ENCODE assay signal across 23 cellular contexts in the genomic region with DNA sequence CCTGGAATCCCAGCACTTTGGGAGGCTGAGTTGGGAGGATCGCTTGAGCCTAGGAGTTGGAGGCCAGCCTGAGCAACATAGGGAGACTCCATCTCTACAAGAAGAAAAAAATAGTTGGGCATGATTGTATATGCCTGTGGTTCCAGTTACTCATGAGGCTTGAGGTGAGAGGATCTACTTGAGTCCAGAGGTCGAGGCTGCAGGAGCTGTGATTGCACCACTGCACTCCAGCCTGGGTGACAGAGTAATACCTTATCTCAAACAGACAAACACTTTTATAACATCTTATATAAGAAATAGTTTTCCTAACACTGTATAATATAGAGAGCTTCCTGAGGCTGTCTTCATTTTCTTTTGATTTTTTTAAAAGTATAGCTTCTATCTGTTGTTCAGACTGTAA.
DNase-seq lines count a peak whose midpoint lies in the region; ATAC-seq and TF ChIP-seq lines count a peak whose summit lies in the region.
"Had no signal": no experiment of that assay in that cellular context is flagged by ENCODE, and none has a peak within 500 bp of the region (broad histone marks: within the 10 kb centered on the region; RNA-seq: fewer than 3 reads in every experiment).

No MANE protein-coding gene starts in this region.

- no peak for TF ChIP-seq POLR2A in transverse colon (IDR thresholded peaks at IDR 0.05)

- H4K20me1 ChIP-seq in hepatocyte (ENCODE audit: insufficient read depth, poor library complexity, severe bottlenecking), result no peaks in the 10 kb centered on the region
- H4K20me1 ChIP-seq in PC-3 (ENCODE audit: low read length), result no peaks in the 10 kb centered on the region
- no peaks in the 10 kb centered on the region for H4K20me1 ChIP-seq in Karpas-422 (ENCODE audit: insufficient read depth, low read depth, low read length)
- H4K20me1 ChIP-seq: BLaER1 had no signal

- H2AFZ ChIP-seq in hepatocyte (no peak overlapping the region), PC-3 (ENCODE audit: low read length) (no peak overlapping the region), Karpas-422 (ENCODE audit: low read length) (no peak overlapping the region)

- H3K4me2 ChIP-seq in hepatocyte (no peak overlapping the region), PC-3 (ENCODE audit: low read length) (no peak overlapping the region), Karpas-422 (ENCODE audit: low read depth, low read length, poor library complexity, severe bottlenecking) (no peak overlapping the region)
- H3K4me2 ChIP-seq: BLaER1 had no signal

- TF ChIP-seq CTCF in hepatocyte (IDR thresholded peaks at IDR 0.05; ENCODE audit: poor library complexity), result no peak
- no peak for TF ChIP-seq CTCF in mucosa of descending colon (IDR thresholded peaks at IDR 0.05)
- TF ChIP-seq CTCF in transverse colon (IDR thresholded peaks at IDR 0.05), result no peak
- TF ChIP-seq CTCF in PC-3 (conservative IDR thresholded peaks at IDR 0.05; ENCODE audit: low read depth, low read length), result no peak

- intact Hi-C loops in mucosa of descending colon (cut with DNase I, micrococcal nuclease), result no loop called here
- intact Hi-C loops in transverse colon (cut with DNase I; ENCODE audit: low total_unique reads), result no loop called here
- intact Hi-C loops in PC-3 (cut with micrococcal nuclease), result no loop called here

- ATAC-seq in mucosa of descending colon (peak; percentile 64), PC-3 (no peak)
- ATAC-seq: GM12878 had no signal

- H3K9me3 ChIP-seq in hepatocyte (ENCODE audit: low read depth), result no peaks in the 10 kb centered on the region
- no peaks in the 10 kb centered on the region for H3K9me3 ChIP-seq in mucosa of descending colon
- H3K9me3 ChIP-seq in transverse colon, result no peaks in the 10 kb centered on the region
- no peaks in the 10 kb centered on the region for H3K9me3 ChIP-seq in PC-3 (ENCODE audit: low read length)
- H3K9me3 ChIP-seq in Karpas-422 (ENCODE audit: low read length), result peaks cover 23% of the 10 kb centered on the region
- H3K9me3 ChIP-seq: BE2C, BLaER1 had no signal

- DNase-seq in hepatocyte (ENCODE audit: low spot score), result peak; percentile 12
- DNase-seq in mucosa of descending colon, result peak in 2 of 3 donors; percentile 15 to 27
- DNase-seq in transverse colon, result peak; percentile 51
- no peak for DNase-seq in PC-3
- no peak for DNase-seq in Karpas-422
- no peak for DNase-seq in NCI-H2081 treated with DMSO at 0.1 percent for 48 hours (lab: John Stamatoyannopoulos, UW)
- DNase-seq: 8988T; ACHN; BE2C; C1 segment of cervical spinal cord; CD4-positive, alpha-beta memory T cell; CD4-positive, CD25-positive, alpha-beta regulatory T cell; CD8-positive, alpha-beta memory T cell; COR-L47; DMS 273 treated with DMSO at 0.1 percent for 48 hours; DMS153; DMS53; DMS79; DND-41; EL; GDM1 had no signal

- CTCF ChIA-PET in PC-3 (lab: Charles Lee), result no interaction called here

- in situ Hi-C loops in transverse colon (cut with MboI; ENCODE audit: low pct_ligation_motif_present in 1 of 4, low pct_unique_long_range_greater_than_20kb in 1 of 4, low sequenced_read_pairs in 3 of 4), result no loop called here

- H3K9me2 ChIP-seq in hepatocyte (replicated peaks; ENCODE audit: insufficient read depth) (no peaks in the 10 kb centered on the region), PC-3 (replicated peaks; ENCODE audit: low read length) (no peaks in the 10 kb centered on the region), Karpas-422 (replicated peaks; ENCODE audit: insufficient read depth, low read length) (no peaks in the 10 kb centered on the region)

- H3K36me3 ChIP-seq in hepatocyte (replicated peaks; ENCODE audit: insufficient read depth, low read depth) (no peaks in the 10 kb centered on the region), mucosa of descending colon (ENCODE audit: low read depth) (no peaks in the 10 kb centered on the region), transverse colon (no peaks in the 10 kb centered on the region), PC-3 (ENCODE audit: low read depth, low read length) (no peaks in the 10 kb centered on the region), Karpas-422 (ENCODE audit: insufficient read depth, low read length) (no peaks in the 10 kb centered on the region)
- H3K36me3 ChIP-seq: BE2C, BLaER1 had no signal

- no peak for TF ChIP-seq EP300 in transverse colon (IDR thresholded peaks at IDR 0.05; ENCODE audit: low read depth)

- no peaks in the 10 kb centered on the region for H3F3A ChIP-seq in PC-3 (ENCODE audit: low read length, unreplicated experiment)

- H3K27me3 ChIP-seq in hepatocyte, result no peaks in the 10 kb centered on the region
- no peaks in the 10 kb centered on the region for H3K27me3 ChIP-seq in transverse colon
- H3K27me3 ChIP-seq in PC-3 (ENCODE audit: low read length), result no peaks in the 10 kb centered on the region
- no peaks in the 10 kb centered on the region for H3K27me3 ChIP-seq in Karpas-422 (ENCODE audit: low read length)
- H3K27me3 ChIP-seq: BE2C, BLaER1 had no signal

- H3K4me1 ChIP-seq in hepatocyte (ENCODE audit: insufficient read depth), result no peaks in the 10 kb centered on the region
- H3K4me1 ChIP-seq in mucosa of descending colon (ENCODE audit: low read depth), result no peaks in the 10 kb centered on the region
- H3K4me1 ChIP-seq in transverse colon, result no peaks in the 10 kb centered on the region
- H3K4me1 ChIP-seq in PC-3 (ENCODE audit: insufficient read depth, low read length), result no peaks in the 10 kb centered on the region
- no peaks in the 10 kb centered on the region for H3K4me1 ChIP-seq in Karpas-422 (ENCODE audit: low read length)
- H3K4me1 ChIP-seq: BE2C, BLaER1 had no signal

- H3K9ac ChIP-seq in PC-3 (ENCODE audit: low read length) (no peak overlapping the region), Karpas-422 (ENCODE audit: low read length) (no peak overlapping the region)
- H3K9ac ChIP-seq: BLaER1 had no signal

- H3K79me2 ChIP-seq in hepatocyte, result no peaks in the 10 kb centered on the region
- H3K79me2 ChIP-seq in PC-3 (ENCODE audit: low read length), result no peaks in the 10 kb centered on the region
- no peaks in the 10 kb centered on the region for H3K79me2 ChIP-seq in Karpas-422 (ENCODE audit: low read length)

- 81% methylated on average over 2 of the region's 2 CpGs for WGBS in hepatocyte (ENCODE audit: low lambda C conversion rate, missing lambda C conversion rate)
- WGBS in transverse colon (ENCODE audit: low coverage in 1 of 2), 2 donors, result 53 to 58% methylated on average over 2 of the region's 2 CpGs

- BruUV-seq in PC-3 (replicated peaks; lab: Mats Ljungman, UMichigan), result no TSS peak

- H3K4me3 ChIP-seq in hepatocyte (no peak overlapping the region), mucosa of descending colon (no peak overlapping the region), transverse colon (no peak overlapping the region), PC-3 (ENCODE audit: low read length) (no peak overlapping the region), Karpas-422 (ENCODE audit: low read length) (no peak overlapping the region)
- H3K4me3 ChIP-seq: BLaER1, GM12878 had no signal

- H3K27ac ChIP-seq in hepatocyte (no peak overlapping the region), transverse colon (no peak overlapping the region), PC-3 (ENCODE audit: low read length) (no peak overlapping the region), Karpas-422 (ENCODE audit: low read length) (no peak overlapping the region)
- H3K27ac ChIP-seq: BLaER1 had no signal

- POLR2A ChIA-PET in PC-3 (lab: Charles Lee; ENCODE audit: unreplicated experiment), result no interaction called here

Comparison
In these comparisons a context has a peak if more than half of its experiments do, and no peak if none do; other contexts are left out.
1. DNase-seq: peak in hepatocyte (single experiment), mucosa of descending colon (2 of 3) and transverse colon (single experiment); none in PC-3 (single experiment), Karpas-422 (single experiment) and NCI-H2081 treated with DMSO at 0.1 percent for 48 hours (single experiment).